Comparison of ENCODE assay signal across 1 cellular context in genomic region chr4:38674206-38675144, GRCh38.
TF ChIP-seq lines count a peak whose summit lies in the region.

No MANE protein-coding gene starts in this region.

TF ChIP-seq in K562, 482 proteins besides CTCF, POLR2A, EP300 and RAD21 (continued from another document):
- TF ChIP-seq CBFA2T2 (conservative IDR thresholded peaks at IDR 0.05) (no peak), TOE1 (IDR thresholded peaks at IDR 0.05; ENCODE audit: borderline replicate concordance) (no peak), TOE1 (CRISPR knock-in tag; IDR thresholded peaks at IDR 0.05; ENCODE audit: borderline replicate concordance, low read depth) (no peak), SREBF1 (IDR thresholded peaks at IDR 0.05; ENCODE audit: borderline replicate concordance, low read depth, low read length) (no peak), ZNF511 (CRISPR knock-in tag; IDR thresholded peaks at IDR 0.05) (no peak), ZNF655 (CRISPR knock-in tag; IDR thresholded peaks at IDR 0.05) (no peak), GMEB1 (CRISPR knock-in tag; IDR thresholded peaks at IDR 0.05) (no peak), FOXA3 (CRISPR knock-in tag; conservative IDR thresholded peaks at IDR 0.05 in 1 of 2, IDR thresholded peaks at IDR 0.05 in 1 of 2) (no peak), HMGN3 (IDR thresholded peaks at IDR 0.05; ENCODE audit: borderline replicate concordance, extremely low read depth, insufficient read length, low read depth, low read length) (no peak), MEIS2 (IDR thresholded peaks at IDR 0.05; ENCODE audit: partially characterized antibody) (peak; percentile 96), ETV6 (IDR thresholded peaks at IDR 0.05; ENCODE audit: borderline replicate concordance in 1 of 2, low read depth in 2 of 2, low read length in 1 of 2) (no peak), ETV6 (CRISPR knock-in tag; IDR thresholded peaks at IDR 0.05; ENCODE audit: borderline replicate concordance) (no peak), SAFB (IDR thresholded peaks at IDR 0.05; ENCODE audit: borderline replicate concordance, low read depth, low read length) (no peak), IRF2 (CRISPR knock-in tag; IDR thresholded peaks at IDR 0.05) (no peak), BCL6 (CRISPR knock-in tag; IDR thresholded peaks at IDR 0.05) (no peak), MAFG (tag; conservative IDR thresholded peaks at IDR 0.05) (no peak), ZNF121 (CRISPR knock-in tag; conservative IDR thresholded peaks at IDR 0.05) (no peak), ZNF445 (CRISPR knock-in tag; IDR thresholded peaks at IDR 0.05; ENCODE audit: low read depth) (no peak), CREB1 (IDR thresholded peaks at IDR 0.05) (no peak), CREB1 (CRISPR knock-in tag; IDR thresholded peaks at IDR 0.05) (no peak), RBM14 (IDR thresholded peaks at IDR 0.05; ENCODE audit: borderline replicate concordance, insufficient read depth, low read depth, low read length) (no peak), ZBTB7A (IDR thresholded peaks at IDR 0.05; ENCODE audit: borderline replicate concordance, control insufficient read depth, low read depth, low read length) (no peak)
TF ChIP-seq in K562: peak in this region for 27.
